30 cellular contexts compared by ENCODE assay signal in the genomic region with DNA sequence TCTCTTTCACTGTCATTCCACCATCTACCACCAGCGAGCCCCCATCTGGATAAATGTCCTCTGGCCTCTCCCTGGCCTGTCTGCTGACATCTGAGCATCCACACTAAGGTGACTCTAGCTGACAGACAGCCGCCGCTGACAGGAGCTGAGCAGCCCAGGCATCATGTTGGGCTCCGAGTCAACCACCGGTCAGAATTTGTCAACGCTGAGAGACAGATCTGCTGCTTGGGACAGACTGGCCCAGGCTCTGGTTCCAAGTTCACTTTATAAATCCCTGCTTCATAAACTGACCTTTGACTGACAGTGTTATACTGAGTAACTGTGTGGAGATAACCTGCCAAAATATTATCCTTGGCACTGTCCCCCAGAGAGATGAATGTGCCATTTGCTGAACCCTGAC.
"Had no signal": no experiment of that assay in that cellular context is flagged by ENCODE, and none has a peak within 500 bp of the region (broad histone marks: within the 10 kb centered on the region; RNA-seq: fewer than 3 reads in every experiment).

No MANE protein-coding gene starts in this region.

- H3K4me3 Mint-ChIP-seq: activated CD4-positive, alpha-beta memory T cell treated with anti-CD3 and anti-CD28 coated beads for 36 hours; activated CD4-positive, alpha-beta T cell treated with anti-CD3 and anti-CD28 coated beads for 36 hours; activated CD4-positive, alpha-beta T cell treated with anti-CD3 and anti-CD28 coated beads, Interleukin-2, amount 10 ng/mL, durations not matched to agents 24 days and 14 days; activated CD8-positive, alpha-beta memory T cell treated with anti-CD3 and anti-CD28 coated beads, Interleukin-2, amount 10 ng/mL, durations not matched to agents 7 days and 5 days; activated CD8-positive, alpha-beta T cell treated with anti-CD3 and anti-CD28 coated beads, Interleukin-2, amount 10 ng/mL, durations not matched to agents 7 days and 5 days; activated naive CD4-positive, alpha-beta T cell treated with anti-CD3 and anti-CD28 coated beads for 36 hours; activated naive CD4-positive, alpha-beta T cell treated with anti-CD3 and anti-CD28 coated beads, Interleukin-2, amount 50 U/mL, for 24 hours; activated naive CD8-positive, alpha-beta T cell treated with anti-CD3 and anti-CD28 coated beads for 36 hours; activated naive CD8-positive, alpha-beta T cell treated with anti-CD3 and anti-CD28 coated beads, Interleukin-2, amount 50 U/mL, for 24 hours; activated T-helper 1 cell treated with anti-CD3 and anti-CD28 coated beads, Interleukin-12 subunit alpha, Interleukin-12 subunit beta, Interleukin-2, Interleukin-4 antibody, amounts not matched to agents 30 ng/mL and 10 ng/mL and 1 ng/mL, durations not matched to agents 14 hours and 24 hours and 36 hours; effector memory CD8-positive, alpha-beta T cell; T-helper 17 cell had no signal

- ATAC-seq: activated CD4-positive, alpha-beta T cell treated with anti-CD3 and anti-CD28 coated beads for 36 hours; activated CD8-positive, alpha-beta memory T cell treated with anti-CD3 and anti-CD28 coated beads, Interleukin-2, amount 10 ng/mL, durations not matched to agents 7 days and 5 days; activated CD8-positive, alpha-beta T cell treated with anti-CD3 and anti-CD28 coated beads, Interleukin-2, amount 10 ng/mL, durations not matched to agents 7 days and 5 days; activated naive CD8-positive, alpha-beta T cell treated with anti-CD3 and anti-CD28 coated beads, Interleukin-2, amount 50 U/mL, for 24 hours; effector memory CD8-positive, alpha-beta T cell; gastroesophageal sphincter; T-helper 17 cell had no signal

- H3K27ac ChIP-seq: brain microvascular endothelial cell, epithelial cell of prostate, esophagus squamous epithelium, gastroesophageal sphincter had no signal

- DNase-seq: activated CD4-positive, alpha-beta memory T cell treated with anti-CD3 and anti-CD28 coated beads for 36 hours; activated CD4-positive, alpha-beta T cell treated with anti-CD3 and anti-CD28 coated beads for 36 hours; activated CD4-positive, alpha-beta T cell treated with anti-CD3 and anti-CD28 coated beads, Interleukin-2, amount 10 ng/mL, durations not matched to agents 24 days and 14 days; activated CD4-positive, CD25-positive, alpha-beta regulatory T cell; activated CD4-positive, CD25-positive, alpha-beta regulatory T cell treated with anti-CD3 and anti-CD28 coated beads, Interleukin-2, amount 50 U/mL, for 72 hours; activated CD8-positive, alpha-beta memory T cell treated with anti-CD3 and anti-CD28 coated beads, Interleukin-2, amount 10 ng/mL, durations not matched to agents 7 days and 5 days; activated CD8-positive, alpha-beta memory T cell treated with anti-CD3 and anti-CD28 coated beads, Interleukin-2, amount 50 U/mL, for 4 hours; activated CD8-positive, alpha-beta T cell treated with anti-CD3 and anti-CD28 coated beads, Interleukin-2, amount 10 ng/mL, durations not matched to agents 7 days and 5 days; activated effector memory CD4-positive, alpha-beta T cell treated with anti-CD3 and anti-CD28 coated beads, Interleukin-2, amount 50 U/mL, for 16 hours; activated naive CD4-positive, alpha-beta T cell treated with anti-CD3 and anti-CD28 coated beads for 36 hours; activated naive CD8-positive, alpha-beta T cell treated with anti-CD3 and anti-CD28 coated beads for 36 hours; activated naive CD8-positive, alpha-beta T cell treated with anti-CD3 and anti-CD28 coated beads, Interleukin-2, amount 50 U/mL, for 24 hours; activated T-cell treated with anti-CD3 and anti-CD28 coated beads, Interleukin-2, amount 50 U/mL, for 1 hour; activated T-cell treated with anti-CD3 and anti-CD28 coated beads, Interleukin-2, amount 50 U/mL, for 48 hours; anterior cingulate cortex; brain microvascular endothelial cell; caudate nucleus; cortex of kidney; dermis blood vessel endothelial cell; effector CD4-positive, alpha-beta T cell; effector memory CD8-positive, alpha-beta T cell; esophagus squamous epithelium; foreskin melanocyte; T-helper 1 cell; T-helper 17 cell had no signal

- H3K36me3 ChIP-seq: brain microvascular endothelial cell, esophagus squamous epithelium, gastroesophageal sphincter had no signal

- H3K9me3 Mint-ChIP-seq: activated naive CD4-positive, alpha-beta T cell treated with anti-CD3 and anti-CD28 coated beads, Interleukin-2, amount 50 U/mL, for 24 hours had no signal

- H3K27me3 ChIP-seq: brain microvascular endothelial cell had no signal

- H3K27ac Mint-ChIP-seq: activated CD4-positive, alpha-beta memory T cell treated with anti-CD3 and anti-CD28 coated beads for 36 hours; activated CD4-positive, alpha-beta T cell treated with anti-CD3 and anti-CD28 coated beads for 36 hours; activated CD4-positive, alpha-beta T cell treated with anti-CD3 and anti-CD28 coated beads, Interleukin-2, amount 10 ng/mL, durations not matched to agents 24 days and 14 days; activated CD8-positive, alpha-beta memory T cell treated with anti-CD3 and anti-CD28 coated beads, Interleukin-2, amount 10 ng/mL, durations not matched to agents 7 days and 5 days; activated CD8-positive, alpha-beta T cell treated with anti-CD3 and anti-CD28 coated beads, Interleukin-2, amount 10 ng/mL, durations not matched to agents 7 days and 5 days; activated naive CD4-positive, alpha-beta T cell treated with anti-CD3 and anti-CD28 coated beads for 36 hours; activated naive CD4-positive, alpha-beta T cell treated with anti-CD3 and anti-CD28 coated beads, Interleukin-2, amount 50 U/mL, for 24 hours; activated naive CD8-positive, alpha-beta T cell treated with anti-CD3 and anti-CD28 coated beads for 36 hours; activated naive CD8-positive, alpha-beta T cell treated with anti-CD3 and anti-CD28 coated beads, Interleukin-2, amount 50 U/mL, for 24 hours; activated T-helper 1 cell treated with anti-CD3 and anti-CD28 coated beads, Interleukin-12 subunit alpha, Interleukin-12 subunit beta, Interleukin-2, Interleukin-4 antibody, amounts not matched to agents 30 ng/mL and 10 ng/mL and 1 ng/mL, durations not matched to agents 14 hours and 24 hours and 36 hours; activated T-helper 2 cell treated with anti-CD3 and anti-CD28 coated beads, Interferon-gamma antibody, Interleukin-2, Interleukin-4, amounts not matched to agents 10 μg/mL and 5 μg/mL and 100 μg/mL, durations not matched to agents 14 hours and 24 hours and 36 hours; effector memory CD8-positive, alpha-beta T cell; T-helper 17 cell had no signal

- H3K27me3 Mint-ChIP-seq: activated CD4-positive, alpha-beta memory T cell treated with anti-CD3 and anti-CD28 coated beads for 36 hours; activated CD4-positive, alpha-beta T cell treated with anti-CD3 and anti-CD28 coated beads for 36 hours; activated CD8-positive, alpha-beta memory T cell treated with anti-CD3 and anti-CD28 coated beads, Interleukin-2, amount 10 ng/mL, durations not matched to agents 7 days and 5 days; activated naive CD4-positive, alpha-beta T cell treated with anti-CD3 and anti-CD28 coated beads, Interleukin-2, amount 50 U/mL, for 24 hours; activated naive CD8-positive, alpha-beta T cell treated with anti-CD3 and anti-CD28 coated beads for 36 hours; activated naive CD8-positive, alpha-beta T cell treated with anti-CD3 and anti-CD28 coated beads, Interleukin-2, amount 50 U/mL, for 24 hours had no signal

- H3K4me3 ChIP-seq: esophagus squamous epithelium, gastroesophageal sphincter had no signal
